Comparison of ENCODE assay signal across 7 cellular contexts in the genomic region with DNA sequence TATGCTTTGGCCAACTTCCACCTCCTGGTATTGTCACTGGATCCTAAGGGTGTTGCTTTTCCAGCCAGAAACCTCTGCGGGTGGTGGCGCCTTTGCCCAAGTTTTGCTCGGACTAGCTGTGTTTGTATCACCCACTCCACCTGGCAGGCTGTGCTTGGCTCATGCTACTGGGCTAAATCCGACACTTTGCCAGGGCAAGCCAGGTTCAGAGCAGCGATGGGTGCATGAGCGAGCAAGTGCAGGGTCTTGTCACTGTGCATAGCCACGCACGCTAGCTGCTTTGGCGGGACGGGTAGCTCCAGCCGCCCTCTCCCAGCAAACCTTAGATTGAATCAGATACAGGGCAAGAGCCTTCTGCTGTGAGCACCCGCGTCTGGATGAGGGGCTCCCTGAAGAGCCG.
"Had no signal": no experiment of that assay in that cellular context is flagged by ENCODE, and none has a peak within 500 bp of the region (broad histone marks: within the 10 kb centered on the region; RNA-seq: fewer than 3 reads in every experiment).

No MANE protein-coding gene starts in this region.

- DNase-seq: activated CD4-positive, alpha-beta T cell treated with anti-CD3 and anti-CD28 coated beads, Interleukin-2, amount 50 U/mL, for 4 hours; activated gamma-delta T cell treated with Interleukin-2 at 50 U/mL for 16 hours; adrenal gland; effector memory CD8-positive, alpha-beta T cell; foreskin fibroblast; hippocampal formation; transverse colon had no signal
